2 cellular contexts compared by ENCODE assay signal in genomic region chr17:76365256-76365903, GRCh38.
TF ChIP-seq lines count a peak whose summit lies in the region.

No MANE protein-coding gene starts in this region.

TF ChIP-seq in K562, 482 proteins besides CTCF, POLR2A, EP300 and RAD21 (continues in another document):
- TF ChIP-seq HMG20B (CRISPR knock-in tag; IDR thresholded peaks at IDR 0.05) (no peak), USF1 (CRISPR knock-in tag; IDR thresholded peaks at IDR 0.05) (no peak), SIN3A (IDR thresholded peaks at IDR 0.05; ENCODE audit: borderline replicate concordance in 2 of 2, control insufficient read depth in 1 of 2, low read depth in 2 of 2, low read length in 2 of 2) (no peak), NRF1 (conservative IDR thresholded peaks at IDR 0.05 in 1 of 2, IDR thresholded peaks at IDR 0.05 in 1 of 2) (no peak), ETV5 (CRISPR knock-in tag; IDR thresholded peaks at IDR 0.05; ENCODE audit: low read depth) (no peak), SAP30 (IDR thresholded peaks at IDR 0.05; ENCODE audit: borderline replicate concordance, insufficient read depth, low read depth, low read length, poor library complexity, severe bottlenecking) (no peak), ZNF764 (CRISPR knock-in tag; IDR thresholded peaks at IDR 0.05; ENCODE audit: low read depth) (no peak), FOXA3 (CRISPR knock-in tag; conservative IDR thresholded peaks at IDR 0.05 in 1 of 2, IDR thresholded peaks at IDR 0.05 in 1 of 2) (peak in 1 of 2 experiments; percentile 59; a peak in 2 of 4 replicates), TFAM (CRISPR knock-in tag; conservative IDR thresholded peaks at IDR 0.05) (no peak), SRSF7 (optimal IDR thresholded peaks at IDR 0.05; ENCODE audit: low read depth, low read length) (no peak), BCLAF1 (IDR thresholded peaks at IDR 0.05; ENCODE audit: borderline replicate concordance in 1 of 2, control insufficient read depth in 1 of 2, low read depth in 2 of 2, low read length in 1 of 2) (no peak), ZBTB40 (IDR thresholded peaks at IDR 0.05) (no peak), ZBTB40 (CRISPR knock-in tag; IDR thresholded peaks at IDR 0.05) (no peak), CREM (IDR thresholded peaks at IDR 0.05; ENCODE audit: low read depth) (no peak)

TF ChIP-seq in liver, 16 proteins besides CTCF, POLR2A, EP300 and RAD21:
- TF ChIP-seq FOXA1 (IDR thresholded peaks at IDR 0.05), result no peak
- no peak for TF ChIP-seq GABPA (IDR thresholded peaks at IDR 0.05 in 1 of 2, conservative IDR thresholded peaks at IDR 0.05 in 1 of 2)
- no peak for TF ChIP-seq HNF4A (conservative IDR thresholded peaks at IDR 0.05)
- TF ChIP-seq NR2F2 (IDR thresholded peaks at IDR 0.05), result no peak
